In the genomic region with DNA sequence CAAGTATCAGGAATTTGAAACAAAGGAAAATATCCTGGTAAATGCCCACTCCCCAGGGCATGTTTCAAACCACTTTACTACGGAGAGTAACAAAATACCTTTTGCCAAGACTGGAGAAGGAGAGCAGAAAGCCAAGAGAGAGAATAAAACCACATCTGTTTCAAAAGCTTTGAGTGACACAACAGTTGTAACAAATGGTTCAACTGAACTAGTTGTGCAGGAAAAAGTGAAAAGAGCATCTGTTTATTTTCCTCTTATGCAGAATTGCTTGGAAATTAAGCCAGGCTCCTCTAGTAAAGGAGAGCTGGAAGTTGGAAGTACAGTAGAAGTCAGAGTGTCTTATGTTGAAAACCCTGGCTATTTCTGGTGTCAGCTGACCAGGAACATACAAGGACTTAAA, we compare ENCODE assay signal across 37 cellular contexts. TPM values are rescaled to one million over a fixed set of nuclear protein-coding genes. Genes with fewer than 3 reads are reported as not detected.
"Had no signal": no experiment of that assay in that cellular context is flagged by ENCODE, and none has a peak within 500 bp of the region (broad histone marks: within the 10 kb centered on the region; RNA-seq: fewer than 3 reads in every experiment).

No MANE protein-coding gene starts in this region.

- H3K36me3 ChIP-seq: neutrophil, ovary, right lobe of liver, sigmoid colon, spleen, suprapubic skin, tibial artery, transverse colon, upper lobe of right lung, uterus had no signal

- ATAC-seq: naive thymus-derived CD4-positive, alpha-beta T cell; natural killer cell; psoas muscle; stimulated activated memory B cell treated with anti-CD40 and anti-IgM and Interleukin-4, amounts not matched to agents 10 μg/mL and 1 μg/mL and 100 μg/mL, for 72 hours; stimulated activated naive CD8-positive, alpha-beta T cell treated with anti-CD3 and anti-CD28 coated beads, Interleukin-15, amount 100 ng/mL, for 72 hours; stimulated activated naive CD8-positive, alpha-beta T cell treated with anti-CD3 and anti-CD28 coated beads, Interleukin-15, Interleukin-2, amounts not matched to agents 100 U/mL and 50 U/mL, for 24 hours; upper lobe of right lung had no signal

- H3K79me2 ChIP-seq: parathyroid adenoma had no signal

- H3K9ac ChIP-seq: parathyroid adenoma had no signal

- H3K36me3 Mint-ChIP-seq: naive thymus-derived CD4-positive, alpha-beta T cell; natural killer cell; stimulated activated memory B cell treated with anti-CD40 and anti-IgM and Interleukin-4, amounts not matched to agents 10 μg/mL and 1 μg/mL and 100 μg/mL, for 72 hours; type B pancreatic cell had no signal

- H3K4me1 Mint-ChIP-seq: naive thymus-derived CD4-positive, alpha-beta T cell; natural killer cell; nephron progenitor cell; neural crest cell; stimulated activated memory B cell treated with anti-CD40 and anti-IgM and Interleukin-4, amounts not matched to agents 10 μg/mL and 1 μg/mL and 100 μg/mL, for 72 hours; stimulated activated naive CD8-positive, alpha-beta T cell treated with anti-CD3 and anti-CD28 coated beads, Interleukin-15, amount 100 ng/mL, for 72 hours had no signal

- H3K4me3 Mint-ChIP-seq: naive thymus-derived CD4-positive, alpha-beta T cell; natural killer cell; nephron progenitor cell; neural crest cell; stimulated activated memory B cell treated with anti-CD40 and anti-IgM and Interleukin-4, amounts not matched to agents 10 μg/mL and 1 μg/mL and 100 μg/mL, for 72 hours; stimulated activated naive CD8-positive, alpha-beta T cell treated with anti-CD3 and anti-CD28 coated beads, Interleukin-15, amount 100 ng/mL, for 72 hours; type B pancreatic cell had no signal

- H3K4me1 ChIP-seq: parathyroid adenoma, psoas muscle, sigmoid colon, spleen, suprapubic skin, testis, tibial artery, transverse colon, upper lobe of right lung, uterus had no signal

- H3K4me3 ChIP-seq: ovary, psoas muscle, right lobe of liver, sigmoid colon, skin epidermis, smooth muscle cell, spleen, suprapubic skin, tibial artery, transverse colon, upper lobe of right lung, uterus had no signal

- DNase-seq: naive thymus-derived CD4-positive, alpha-beta T cell; natural killer cell; nephron progenitor cell; nucleus accumbens; ovary; posterior cingulate gyrus; psoas muscle; right cardiac atrium; right lobe of liver; sigmoid colon; spleen; stimulated activated CD4-positive, alpha-beta T cell treated with anti-CD3 and anti-CD28 coated beads, Interleukin-12 subunit alpha, Interleukin-12 subunit beta, amount 100 ng/mL, for 4 hours; stimulated activated CD4-positive, alpha-beta T cell treated with anti-CD3 and anti-CD28 coated beads, Interleukin-1b, Interleukin-23, amount 100 ng/mL, for 48 hours; stimulated activated CD4-positive, alpha-beta T cell treated with anti-CD3 and anti-CD28 coated beads, Interleukin-4, amount 100 ng/mL, for 1 hour; stimulated activated CD4-positive, alpha-beta T cell treated with anti-CD3 and anti-CD28 coated beads, Interleukin-4, amount 100 ng/mL, for 4 hours; stimulated activated CD8-positive, alpha-beta memory T cell treated with anti-CD3 and anti-CD28 coated beads, Interleukin-4, amount 100 ng/mL, for 48 hours; stimulated activated naive CD4-positive, alpha-beta T cell; stimulated activated naive CD8-positive, alpha-beta T cell treated with anti-CD3 and anti-CD28 coated beads, Interleukin-15, amount 100 ng/mL, for 72 hours; stimulated activated naive CD8-positive, alpha-beta T cell treated with anti-CD3 and anti-CD28 coated beads, Interleukin-15, Interleukin-2, amounts not matched to agents 100 U/mL and 50 U/mL, for 24 hours; substantia nigra; testis; tibial artery; transverse colon; upper lobe of right lung; uterus had no signal

- H3K27me3 ChIP-seq: neutrophil, ovary, right lobe of liver, sigmoid colon, spleen, suprapubic skin, testis, tibial artery, transverse colon, upper lobe of right lung, uterus had no signal

- H3K4me2 ChIP-seq: smooth muscle cell had no signal

- H3K9me3 Mint-ChIP-seq: natural killer cell; stimulated activated memory B cell treated with anti-CD40 and anti-IgM and Interleukin-4, amounts not matched to agents 10 μg/mL and 1 μg/mL and 100 μg/mL, for 72 hours; stimulated activated naive CD8-positive, alpha-beta T cell treated with anti-CD3 and anti-CD28 coated beads, Interleukin-15, amount 100 ng/mL, for 72 hours; type B pancreatic cell had no signal

- H3K27ac ChIP-seq: neutrophil, ovary, parathyroid adenoma, psoas muscle, right lobe of liver, sigmoid colon, skin epidermis, spleen, suprapubic skin, testis, tibial artery, transverse colon, upper lobe of right lung, uterus had no signal

- H2AFZ ChIP-seq: parathyroid adenoma had no signal

- H3K27ac Mint-ChIP-seq: naive thymus-derived CD4-positive, alpha-beta T cell; natural killer cell; nephron progenitor cell; progenitor cell of endocrine pancreas; stimulated activated memory B cell treated with anti-CD40 and anti-IgM and Interleukin-4, amounts not matched to agents 10 μg/mL and 1 μg/mL and 100 μg/mL, for 72 hours; stimulated activated naive CD8-positive, alpha-beta T cell treated with anti-CD3 and anti-CD28 coated beads, Interleukin-15, amount 100 ng/mL, for 72 hours; type B pancreatic cell had no signal

- H3K9me3 ChIP-seq: ovary, psoas muscle, right lobe of liver, sigmoid colon, suprapubic skin, testis, tibial artery, transverse colon, upper lobe of right lung, uterus had no signal

RNA-seq across cellular contexts. Expression of gene TDRD6, which starts 2.4 kb away (rescaled TPM):
- total RNA-seq: natural killer cell had no signal
- polyA plus RNA-seq: naive thymus-derived CD4-positive, alpha-beta T cell; smooth muscle cell had no signal

RNA-seq across cellular contexts. Expression of gene CYP39A1, which starts 37.5 kb away (rescaled TPM):
- total RNA-seq: naive thymus-derived CD4-positive, alpha-beta T cell; natural killer cell had no signal
- polyA plus RNA-seq: naive thymus-derived CD4-positive, alpha-beta T cell had no signal

RNA-seq across cellular contexts. Expression of gene PLA2G7, which starts 45.0 kb away (rescaled TPM):
- polyA plus RNA-seq: naive thymus-derived CD4-positive, alpha-beta T cell had no signal

RNA-seq across cellular contexts. Expression of gene ANKRD66, which starts 56.6 kb away (rescaled TPM):
- total RNA-seq: naive thymus-derived CD4-positive, alpha-beta T cell; natural killer cell; neural crest cell; omental fat pad; progenitor cell of endocrine pancreas; psoas muscle; renal cortical epithelial cell; right cardiac atrium; right lobe of liver; sigmoid colon; smooth muscle cell; spleen; suprapubic skin; testis; transverse colon; upper lobe of right lung; urinary bladder had no signal
- polyA plus RNA-seq: naive thymus-derived CD4-positive, alpha-beta T cell; ovary; psoas muscle; right cardiac atrium; sigmoid colon; smooth muscle cell; spleen; urinary bladder had no signal
